In the genomic region with DNA sequence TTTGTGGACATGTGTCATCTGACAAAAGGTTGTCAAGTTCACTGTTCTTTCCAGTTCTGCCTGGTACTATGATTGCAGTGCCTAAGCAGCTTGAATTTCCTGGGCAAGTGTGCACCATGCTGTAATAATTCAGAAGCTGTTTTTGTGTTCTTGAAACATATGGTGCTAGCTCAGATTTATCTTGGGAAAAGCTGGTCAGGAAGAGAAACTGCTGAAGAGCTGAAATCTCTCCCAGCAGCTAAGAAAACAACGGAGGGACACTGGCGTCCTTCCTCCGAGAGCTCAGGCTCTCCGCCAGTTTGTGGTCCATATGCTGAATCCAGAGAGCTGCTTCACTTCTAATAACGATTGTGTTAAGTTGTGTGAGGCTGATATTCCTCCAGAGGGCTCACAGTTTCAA, we compare ENCODE assay signal across 22 cellular contexts.
"Had no signal": no experiment of that assay in that cellular context is flagged by ENCODE, and none has a peak within 500 bp of the region (broad histone marks: within the 10 kb centered on the region; RNA-seq: fewer than 3 reads in every experiment).

No MANE protein-coding gene starts in this region.

- H3K4me1 ChIP-seq: ascending aorta, gastrocnemius medialis, left lung, right lobe of liver, stomach, upper lobe of right lung had no signal

- DNase-seq: activated CD4-positive, alpha-beta T cell treated with anti-CD3 and anti-CD28 coated beads for 1 hour; activated CD8-positive, alpha-beta memory T cell treated with anti-CD3 and anti-CD28 coated beads for 24 hours; activated CD8-positive, alpha-beta memory T cell treated with anti-CD3 and anti-CD28 coated beads, Interleukin-2, amount 50 U/mL, for 48 hours; activated effector memory CD4-positive, alpha-beta T cell treated with anti-CD3 and anti-CD28 coated beads, Interleukin-2, amount 50 U/mL, for 16 hours; activated naive CD4-positive, alpha-beta T cell treated with anti-CD3 and anti-CD28 coated beads, Interleukin-2, amount 50 U/mL, for 16 hours; activated T-cell treated with anti-CD3 and anti-CD28 coated beads, Interleukin-2, amount 50 U/mL, for 48 hours; cerebellar nuclear complex; cortex of kidney; effector CD8-positive, alpha-beta T cell; gastrocnemius medialis; head of caudate nucleus; kidney; left lung; right lobe of liver; stimulated activated CD4-positive, alpha-beta T cell treated with anti-CD3 and anti-CD28 coated beads, Interleukin-4, amount 100 ng/mL, for 1 hour; stomach; T1000; upper lobe of right lung had no signal

- H3K4me3 ChIP-seq: ascending aorta, gastrocnemius medialis, left lung, right lobe of liver, smooth muscle cell, stomach, thoracic aorta, upper lobe of right lung had no signal

- H3K27me3 ChIP-seq: ascending aorta, gastrocnemius medialis, left lung, right lobe of liver, stomach, upper lobe of right lung had no signal

- H3K36me3 ChIP-seq: ascending aorta, gastrocnemius medialis, left lung, right lobe of liver, stomach, thoracic aorta, upper lobe of right lung had no signal

- ATAC-seq: esophagus mucosa, gastrocnemius medialis, left lung, upper lobe of right lung had no signal

- H3K27ac ChIP-seq: ascending aorta, gastrocnemius medialis, left lung, right lobe of liver, stomach, thoracic aorta, upper lobe of right lung had no signal

- H3K4me2 ChIP-seq: smooth muscle cell had no signal

- H3K9me3 ChIP-seq: ascending aorta, gastrocnemius medialis, right lobe of liver, thoracic aorta, upper lobe of right lung had no signal
